ENCODE assay signal across 1 cellular context in the genomic region with DNA sequence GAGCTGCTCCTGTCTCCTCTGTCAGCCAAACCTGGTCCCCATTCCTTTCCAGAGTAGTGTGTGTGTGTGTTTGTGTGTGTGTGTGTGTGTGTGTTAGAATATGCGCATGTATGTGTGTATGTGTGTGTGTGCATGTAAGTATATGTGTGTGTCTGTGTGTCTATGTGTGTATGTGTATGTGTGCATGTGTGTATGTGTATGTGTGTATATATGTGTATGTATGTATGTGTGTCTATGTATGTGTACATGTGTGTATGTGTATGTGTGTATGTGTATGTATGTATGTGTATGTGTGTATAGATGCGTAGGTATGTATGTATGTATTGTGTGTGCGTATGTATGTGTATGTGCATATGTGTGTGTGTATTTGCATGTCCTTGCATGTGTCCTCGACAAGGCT.
TF ChIP-seq lines count a peak whose summit lies in the region.

No MANE protein-coding gene starts in this region.

TF ChIP-seq in HepG2, 621 proteins besides CTCF, POLR2A, EP300 and RAD21 (continued from another document):
- TF ChIP-seq ZNF318 (CRISPR knock-in tag; IDR thresholded peaks at IDR 0.05) (no peak), SRY (CRISPR knock-in tag; IDR thresholded peaks at IDR 0.05) (no peak), POLR2G (IDR thresholded peaks at IDR 0.05; ENCODE audit: low read depth, low read length) (no peak), IRX3 (CRISPR knock-in tag; IDR thresholded peaks at IDR 0.05; ENCODE audit: borderline replicate concordance, low read depth) (no peak)
